8 cellular contexts compared by ENCODE assay signal in the genomic region with DNA sequence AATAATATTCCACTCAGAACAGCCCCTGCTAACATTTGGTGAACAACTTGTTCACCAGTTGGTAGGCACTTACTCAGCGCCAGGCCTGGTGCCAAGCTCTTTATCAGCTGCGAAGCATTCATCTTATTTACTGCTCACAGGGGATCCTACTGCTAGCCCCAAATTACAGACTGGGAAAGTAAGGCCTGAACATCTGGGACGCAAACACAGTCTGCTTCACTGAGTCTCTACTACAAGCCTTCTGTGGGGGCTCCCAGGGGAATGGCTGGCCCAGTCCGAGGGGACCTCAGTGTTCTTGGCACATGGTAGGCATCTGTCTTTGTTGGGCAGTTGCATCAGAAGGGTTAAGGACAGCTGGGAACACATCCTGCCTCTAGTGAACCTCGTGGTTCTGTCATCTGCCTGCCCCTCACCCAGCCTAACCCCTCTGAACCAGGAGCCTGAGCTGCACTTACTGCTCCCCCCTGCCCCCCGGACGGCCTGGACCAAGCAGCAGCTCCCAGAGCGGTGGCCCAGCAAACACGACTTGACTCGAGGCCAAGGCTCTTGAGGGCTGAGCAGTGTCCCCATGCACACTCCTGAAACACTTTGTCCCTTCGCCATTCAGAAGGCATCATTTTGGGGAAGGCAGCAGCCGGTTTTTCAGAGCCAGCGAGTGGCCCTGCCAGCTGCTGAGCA. TPM values are rescaled to one million over a fixed set of nuclear protein-coding genes. Genes with fewer than 3 reads are reported as not detected.
DNase-seq lines count a peak whose midpoint lies in the region; ATAC-seq and FAIRE-seq lines count a peak whose summit lies in the region.

A gene (plus strand): TSS at position 602 of the 678 bp plus-strand sequence. CDS start 1,342 bp downstream, outside the sequence.

- H3K9me3 ChIP-seq in right cardiac atrium (ENCODE audit: control insufficient read depth, low read length) = no peaks in the 10 kb centered on the region

- H3K36me3 Mint-ChIP-seq in activated naive CD8-positive, alpha-beta T cell treated with anti-CD3 and anti-CD28 coated beads for 36 hours = no peaks in the 10 kb centered on the region

- H3K4me1 Mint-ChIP-seq in activated naive CD8-positive, alpha-beta T cell treated with anti-CD3 and anti-CD28 coated beads for 36 hours = peaks cover 5% of the 10 kb centered on the region

- 31% methylated on average over 13 of the region's 13 CpGs for WGBS in right cardiac atrium

- peak within 1 kb of the TSS; percentile 54 for H3K4me3 ChIP-seq in right cardiac atrium (ENCODE audit: low read length)

- peak within 1 kb of the TSS; percentile 46 for H3K27ac Mint-ChIP-seq in activated naive CD8-positive, alpha-beta T cell treated with anti-CD3 and anti-CD28 coated beads for 36 hours

- H3K27me3 ChIP-seq in right cardiac atrium (ENCODE audit: control insufficient read depth, insufficient read depth) = no peaks in the 10 kb centered on the region

- peak; percentile 37 to 58 for ATAC-seq in right cardiac atrium
- no peak for ATAC-seq in GM21825 (IDR thresholded peaks at IDR 0.05; ENCODE audit: unreplicated experiment)
- no peak for ATAC-seq in GM18868 (IDR thresholded peaks at IDR 0.05; ENCODE audit: unreplicated experiment)
- ATAC-seq in GM18517 (IDR thresholded peaks at IDR 0.05; ENCODE audit: unreplicated experiment) = no peak

- intact Hi-C loops in right cardiac atrium (cut with DNase I) = loop anchor here in 3 of 4 donors (5.0 kb wide), 1 partner anchor 38 kb away; a partner anchor contains a TSS

- H3K27me3 Mint-ChIP-seq in activated naive CD8-positive, alpha-beta T cell treated with anti-CD3 and anti-CD28 coated beads for 36 hours = no peaks in the 10 kb centered on the region

- H3K4me1 ChIP-seq in right cardiac atrium (ENCODE audit: control insufficient read depth, insufficient read depth, low read length) = peaks cover 6% of the 10 kb centered on the region

- no peaks in the 10 kb centered on the region for H3K9me3 Mint-ChIP-seq in activated naive CD8-positive, alpha-beta T cell treated with anti-CD3 and anti-CD28 coated beads for 36 hours

- peak within 1 kb of the TSS; percentile 93 for H3K27ac ChIP-seq in right cardiac atrium (ENCODE audit: low read length)

- peak within 1 kb of the TSS; percentile 42 for H3K4me3 Mint-ChIP-seq in activated naive CD8-positive, alpha-beta T cell treated with anti-CD3 and anti-CD28 coated beads for 36 hours

- FAIRE-seq in GM19239 (lab: Jason Lieb, UNC) = no peak

- DNase-seq in HUDEP-2 (lab: John Stamatoyannopoulos, UW; ENCODE audit: unreplicated experiment in 76 of 76) = peak in 74 of 76 experiments; percentile 40 to 91 (median 78)
- DNase-seq in activated naive CD8-positive, alpha-beta T cell treated with anti-CD3 and anti-CD28 coated beads for 36 hours = no peak
- DNase-seq in right cardiac atrium = peak; percentile 78 to 91 (median 87)
- DNase-seq in retina = peak; percentile 35
- no peak for DNase-seq in GM19239 (ENCODE audit: insufficient read length, low spot score)

RNA-seq across cellular contexts. Expression of the gene that starts here (rescaled TPM):
- under 1 TPM; 0.49 to 0.52 TPM for total RNA-seq in activated naive CD8-positive, alpha-beta T cell treated with anti-CD3 and anti-CD28 coated beads for 36 hours
- 10 to 100 TPM; 30.4 to 64.4 (median 38.0) TPM for total RNA-seq in right cardiac atrium
- 57.8 TPM for polyA plus RNA-seq in right cardiac atrium

Comparison
In these comparisons a context has a peak if more than half of its experiments do, and no peak if none do; other contexts are left out.
1. RNA of the gene that starts here (total RNA-seq): 30.4 to 64.4 TPM in right cardiac atrium; 0.49 to 0.52 TPM in activated naive CD8-positive, alpha-beta T cell treated with anti-CD3 and anti-CD28 coated beads for 36 hours; every median in the first group is over 10 times any median in the second.
2. DNase-seq: peak in HUDEP-2 (74 of 76), right cardiac atrium (3 of 3) and retina (single experiment); none in activated naive CD8-positive, alpha-beta T cell treated with anti-CD3 and anti-CD28 coated beads for 36 hours (single experiment) and GM19239 (single experiment).
3. ATAC-seq: peak in right cardiac atrium (2 of 2); none in GM21825 (single experiment), GM18868 (single experiment) and GM18517 (single experiment).